3 cellular contexts compared by ENCODE assay signal in genomic region chr17:29613371-29613837, GRCh38.
TF ChIP-seq lines count a peak whose summit lies in the region.

No MANE protein-coding gene starts in this region.

TF ChIP-seq in SK-N-SH, 30 proteins besides CTCF, POLR2A, EP300 and RAD21:
- TF ChIP-seq JUND (IDR thresholded peaks at IDR 0.05) (no peak), EZH2phosphoT487 (IDR thresholded peaks at IDR 0.05; ENCODE audit: borderline replicate concordance, low read depth) (no peak), YY1 (IDR thresholded peaks at IDR 0.05; ENCODE audit: low read depth) (no peak), GABPA (IDR thresholded peaks at IDR 0.05; ENCODE audit: low read depth) (no peak), FOSL2 (IDR thresholded peaks at IDR 0.05; ENCODE audit: borderline replicate concordance, low read depth) (no peak), FOXM1 (IDR thresholded peaks at IDR 0.05; ENCODE audit: low read depth) (no peak), GATA2 (CRISPR knock-in tag; IDR thresholded peaks at IDR 0.05) (no peak), ZBTB33 (IDR thresholded peaks at IDR 0.05; ENCODE audit: borderline replicate concordance, low read depth) (no peak), ELF1 (IDR thresholded peaks at IDR 0.05) (no peak), CHD2 (IDR thresholded peaks at IDR 0.05; ENCODE audit: low read length, partially characterized antibody) (no peak), RCOR1 (IDR thresholded peaks at IDR 0.05; ENCODE audit: low read length) (no peak), SIN3A (IDR thresholded peaks at IDR 0.05; ENCODE audit: borderline replicate concordance, low read depth, low read length) (no peak), TAF1 (IDR thresholded peaks at IDR 0.05; ENCODE audit: borderline replicate concordance, low read depth, low read length) (no peak), MXI1 (IDR thresholded peaks at IDR 0.05; ENCODE audit: low read depth, low read length) (no peak)
- TF ChIP-seq, protein P1, sequence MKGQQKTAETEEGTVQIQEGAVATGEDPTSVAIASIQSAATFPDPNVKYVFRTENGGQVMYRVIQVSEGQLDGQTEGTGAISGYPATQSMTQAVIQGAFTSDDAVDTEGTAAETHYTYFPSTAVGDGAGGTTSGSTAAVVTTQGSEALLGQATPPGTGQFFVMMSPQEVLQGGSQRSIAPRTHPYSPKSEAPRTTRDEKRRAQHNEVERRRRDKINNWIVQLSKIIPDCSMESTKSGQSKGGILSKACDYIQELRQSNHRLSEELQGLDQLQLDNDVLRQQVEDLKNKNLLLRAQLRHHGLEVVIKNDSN (IDR thresholded peaks at IDR 0.05; ENCODE audit: borderline replicate concordance, low read depth), result no peak
- TF ChIP-seq, protein P2, sequence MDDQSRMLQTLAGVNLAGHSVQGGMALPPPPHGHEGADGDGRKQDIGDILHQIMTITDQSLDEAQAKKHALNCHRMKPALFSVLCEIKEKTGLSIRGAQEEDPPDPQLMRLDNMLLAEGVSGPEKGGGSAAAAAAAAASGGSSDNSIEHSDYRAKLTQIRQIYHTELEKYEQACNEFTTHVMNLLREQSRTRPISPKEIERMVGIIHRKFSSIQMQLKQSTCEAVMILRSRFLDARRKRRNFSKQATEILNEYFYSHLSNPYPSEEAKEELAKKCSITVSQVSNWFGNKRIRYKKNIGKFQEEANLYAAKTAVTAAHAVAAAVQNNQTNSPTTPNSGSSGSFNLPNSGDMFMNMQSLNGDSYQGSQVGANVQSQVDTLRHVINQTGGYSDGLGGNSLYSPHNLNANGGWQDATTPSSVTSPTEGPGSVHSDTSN (IDR thresholded peaks at IDR 0.05), result no peak
- TF ChIP-seq, protein P3, sequence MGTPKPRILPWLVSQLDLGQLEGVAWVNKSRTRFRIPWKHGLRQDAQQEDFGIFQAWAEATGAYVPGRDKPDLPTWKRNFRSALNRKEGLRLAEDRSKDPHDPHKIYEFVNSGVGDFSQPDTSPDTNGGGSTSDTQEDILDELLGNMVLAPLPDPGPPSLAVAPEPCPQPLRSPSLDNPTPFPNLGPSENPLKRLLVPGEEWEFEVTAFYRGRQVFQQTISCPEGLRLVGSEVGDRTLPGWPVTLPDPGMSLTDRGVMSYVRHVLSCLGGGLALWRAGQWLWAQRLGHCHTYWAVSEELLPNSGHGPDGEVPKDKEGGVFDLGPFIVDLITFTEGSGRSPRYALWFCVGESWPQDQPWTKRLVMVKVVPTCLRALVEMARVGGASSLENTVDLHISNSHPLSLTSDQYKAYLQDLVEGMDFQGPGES (IDR thresholded peaks at IDR 0.05; ENCODE audit: low read depth, low read length), result no peak

TF ChIP-seq in SK-N-SH treated with all-trans-retinoic acid at 6 μM for 48 hours, 23 proteins besides CTCF, POLR2A, EP300 and RAD21:
- TF ChIP-seq CREB5 (CRISPR knock-in tag; IDR thresholded peaks at IDR 0.05; ENCODE audit: low read depth), result no peak
- TF ChIP-seq OSR1 (CRISPR knock-in tag; IDR thresholded peaks at IDR 0.05), result no peak
TF ChIP-seq in SK-N-SH treated with all-trans-retinoic acid at 6 μM for 48 hours: peak in this region for 0.

TF ChIP-seq in H1, 55 proteins besides CTCF, POLR2A, EP300 and RAD21:
- TF ChIP-seq SIN3A (conservative IDR thresholded peaks at IDR 0.05 in 1 of 2, IDR thresholded peaks at IDR 0.05 in 1 of 2; ENCODE audit: low read depth in 1 of 2, low read length in 2 of 2) (peak in 1 of 2 experiments; percentile 50; a peak in 1 of 4 replicates), POLR2AphosphoS5 (IDR thresholded peaks at IDR 0.05; ENCODE audit: low read depth, low read length) (peak; percentile 60; the same call in 1 of the 2 replicates), SP4 (IDR thresholded peaks at IDR 0.05; ENCODE audit: low read length) (0 out of 2 replicates have a peak, but pooled peaks have one; percentile 43), JUND (IDR thresholded peaks at IDR 0.05; ENCODE audit: low read length) (no peak), EGR1 (IDR thresholded peaks at IDR 0.05; ENCODE audit: borderline replicate concordance, low read depth, low read length) (no peak), E2F6 (IDR thresholded peaks at IDR 0.05) (peak; percentile 98), HDAC6 (IDR thresholded peaks at IDR 0.05; ENCODE audit: low read depth, low read length) (no peak), CREB1 (IDR thresholded peaks at IDR 0.05) (peak; percentile 69; the same call in 1 of the 2 replicates), KDM1A (IDR thresholded peaks at IDR 0.05; ENCODE audit: borderline replicate concordance, low read length) (no peak), POU5F1 (IDR thresholded peaks at IDR 0.05; ENCODE audit: low read depth, low read length) (no peak), TAF1 (IDR thresholded peaks at IDR 0.05; ENCODE audit: low read depth, low read length) (peak; percentile 31; the same call in 1 of the 2 replicates), BCL11A (IDR thresholded peaks at IDR 0.05; ENCODE audit: low read depth in 2 of 2, low read length in 2 of 2) (no peak), HDAC2 (IDR thresholded peaks at IDR 0.05; ENCODE audit: borderline replicate concordance in 1 of 2, low read depth in 2 of 2, low read length in 2 of 2) (peak in 1 of 2 experiments; percentile 92; a peak in 2 of 4 replicates), KDM4A (IDR thresholded peaks at IDR 0.05; ENCODE audit: low read depth, low read length, severe bottlenecking) (peak; percentile 77), BACH1 (IDR thresholded peaks at IDR 0.05; ENCODE audit: low read length) (peak; percentile 82), GABPA (IDR thresholded peaks at IDR 0.05; ENCODE audit: borderline replicate concordance, insufficient read depth, low read length) (0 out of 2 replicates have a peak, but pooled peaks have one; percentile 42), TAF7 (optimal IDR thresholded peaks at IDR 0.05; ENCODE audit: borderline replicate concordance, low read depth, low read length) (peak; percentile 75), TEAD4 (IDR thresholded peaks at IDR 0.05; ENCODE audit: low read depth, low read length) (0 out of 2 replicates have a peak, but pooled peaks have one; percentile 3), NANOG (IDR thresholded peaks at IDR 0.05; ENCODE audit: insufficient read depth, low read depth, low read length, poor library complexity, severe bottlenecking) (no peak), ASH2L (IDR thresholded peaks at IDR 0.05; ENCODE audit: low read length) (peak; percentile 40)
- TF ChIP-seq, protein P4, sequence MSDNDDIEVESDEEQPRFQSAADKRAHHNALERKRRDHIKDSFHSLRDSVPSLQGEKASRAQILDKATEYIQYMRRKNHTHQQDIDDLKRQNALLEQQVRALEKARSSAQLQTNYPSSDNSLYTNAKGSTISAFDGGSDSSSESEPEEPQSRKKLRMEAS (IDR thresholded peaks at IDR 0.05), result peak; percentile 100
- TF ChIP-seq, protein P5, sequence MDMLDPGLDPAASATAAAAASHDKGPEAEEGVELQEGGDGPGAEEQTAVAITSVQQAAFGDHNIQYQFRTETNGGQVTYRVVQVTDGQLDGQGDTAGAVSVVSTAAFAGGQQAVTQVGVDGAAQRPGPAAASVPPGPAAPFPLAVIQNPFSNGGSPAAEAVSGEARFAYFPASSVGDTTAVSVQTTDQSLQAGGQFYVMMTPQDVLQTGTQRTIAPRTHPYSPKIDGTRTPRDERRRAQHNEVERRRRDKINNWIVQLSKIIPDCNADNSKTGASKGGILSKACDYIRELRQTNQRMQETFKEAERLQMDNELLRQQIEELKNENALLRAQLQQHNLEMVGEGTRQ (IDR thresholded peaks at IDR 0.05; ENCODE audit: low read length), result peak; percentile 38; the same call in 1 of the 2 replicates
